ENCODE assay signal across 8 cellular contexts in genomic region chr2:35410431-35411061, GRCh38.
DNase-seq lines count a peak whose midpoint lies in the region; ATAC-seq and TF ChIP-seq lines count a peak whose summit lies in the region.

No MANE protein-coding gene starts in this region.

- peak overlapping the region; percentile 12 for H2AFZ ChIP-seq in parathyroid adenoma

- H3K9ac ChIP-seq in parathyroid adenoma: no peak overlapping the region

- ATAC-seq in natural killer cell: no peak
- ATAC-seq in natural killer cell treated with Interleukin-12 subunit alpha and Interleukin-12 subunit beta and Interleukin-15 and Interleukin-18, amount 100 ng/mL, for 72 hours: no peak

- no peaks in the 10 kb centered on the region for H3K27me3 Mint-ChIP-seq in natural killer cell (ENCODE audit: low read depth in 2 of 2)
- H3K27me3 Mint-ChIP-seq in natural killer cell treated with Interleukin-12 subunit alpha and Interleukin-12 subunit beta and Interleukin-15 and Interleukin-18, amount 100 ng/mL, for 72 hours: no peaks in the 10 kb centered on the region

- no peaks in the 10 kb centered on the region for H3K36me3 Mint-ChIP-seq in natural killer cell
- H3K36me3 Mint-ChIP-seq in natural killer cell treated with Interleukin-12 subunit alpha and Interleukin-12 subunit beta and Interleukin-15 and Interleukin-18, amount 100 ng/mL, for 72 hours: no peaks in the 10 kb centered on the region

- no peak overlapping the region for H3K4me3 Mint-ChIP-seq in natural killer cell
- H3K4me3 Mint-ChIP-seq in natural killer cell treated with Interleukin-12 subunit alpha and Interleukin-12 subunit beta and Interleukin-15 and Interleukin-18, amount 100 ng/mL, for 72 hours: no peak overlapping the region

- intact Hi-C loops in natural killer cell (cut with micrococcal nuclease): no loop called here

- no peak overlapping the region for H3K27ac Mint-ChIP-seq in natural killer cell
- no peak overlapping the region for H3K27ac Mint-ChIP-seq in natural killer cell treated with Interleukin-12 subunit alpha and Interleukin-12 subunit beta and Interleukin-15 and Interleukin-18, amount 100 ng/mL, for 72 hours

- peak; percentile 57 for TF ChIP-seq CTCF in natural killer cell (IDR thresholded peaks at IDR 0.05)
- peak; percentile 98 for TF ChIP-seq CTCF in NB4 (IDR thresholded peaks at IDR 0.05; ENCODE audit: low read depth, low read length)
- TF ChIP-seq CTCF in parathyroid adenoma (IDR thresholded peaks at IDR 0.05): peak; percentile 89

- no peaks in the 10 kb centered on the region for H3K9me3 Mint-ChIP-seq in natural killer cell
- peaks cover 2% of the 10 kb centered on the region for H3K9me3 Mint-ChIP-seq in natural killer cell treated with Interleukin-12 subunit alpha and Interleukin-12 subunit beta and Interleukin-15 and Interleukin-18, amount 100 ng/mL, for 72 hours

- CTCF ChIA-PET in HEK293T (lab: Yijun Ruan, JAX): interaction anchor here (0.6 to 1.3 kb wide), 5 partner anchors 8 to 438 kb away, joined by 3 to 4 read pairs (median 4); no protein-coding TSS in a partner anchor

- H3K27me3 ChIP-seq in parathyroid adenoma (ENCODE audit: control insufficient read depth, insufficient read depth, low read length): no peaks in the 10 kb centered on the region

- DNase-seq in natural killer cell (no peak), HEK293T (ENCODE audit: extremely low spot score) (peak; percentile 44), NB4 (ENCODE audit: low read depth) (peak; percentile 65), fibroblast of peridontal ligament (ENCODE audit: extremely low read depth) (peak; percentile 45), NCI-H2227 (lab: John Stamatoyannopoulos, UW; ENCODE audit: unreplicated experiment) (no peak)
- DNase-seq in natural killer cell treated with Interleukin-12 subunit alpha and Interleukin-12 subunit beta and Interleukin-15 and Interleukin-18, amount 100 ng/mL, for 72 hours (ENCODE audit: low spot score): no peak
- peak; percentile 49 to 58 for DNase-seq in activated CD4-positive, alpha-beta T cell treated with anti-CD3 and anti-CD28 coated beads, Interleukin-2, amount 50 U/mL, for 48 hours

- no peaks in the 10 kb centered on the region for H3K4me1 Mint-ChIP-seq in natural killer cell
- no peaks in the 10 kb centered on the region for H3K4me1 Mint-ChIP-seq in natural killer cell treated with Interleukin-12 subunit alpha and Interleukin-12 subunit beta and Interleukin-15 and Interleukin-18, amount 100 ng/mL, for 72 hours (ENCODE audit: low read depth in 2 of 2)

- H3K27ac ChIP-seq in parathyroid adenoma: no peak overlapping the region

- H3K79me2 ChIP-seq in parathyroid adenoma: no peaks in the 10 kb centered on the region

- no peaks in the 10 kb centered on the region for H3K36me3 ChIP-seq in parathyroid adenoma (ENCODE audit: control insufficient read depth, insufficient read depth, low read length)

- POLR2A ChIA-PET in HEK293T (lab: Yijun Ruan, JAX): no interaction called here

- H3K4me2 ChIP-seq in parathyroid adenoma (ENCODE audit: low read length): no peak overlapping the region

- H3K4me1 ChIP-seq in parathyroid adenoma: no peaks in the 10 kb centered on the region

- no peak for TF ChIP-seq POLR2A in NB4 (IDR thresholded peaks at IDR 0.05; ENCODE audit: extremely low read depth, insufficient read length)

- H3K9me3 ChIP-seq in parathyroid adenoma (ENCODE audit: control insufficient read depth, low read length): no peaks in the 10 kb centered on the region

- no peak overlapping the region for H3K4me3 ChIP-seq in NB4 (ENCODE audit: low read depth, low read length)
- H3K4me3 ChIP-seq in parathyroid adenoma (ENCODE audit: low read depth, low read length): no peak overlapping the region

TF ChIP-seq in HEK293T, 16 proteins besides CTCF, POLR2A, EP300 and RAD21:
- no peak for TF ChIP-seq SP1 (IDR thresholded peaks at IDR 0.05)
- no peak for TF ChIP-seq L3MBTL2 (conservative IDR thresholded peaks at IDR 0.05)
- TF ChIP-seq FOXA1 (IDR thresholded peaks at IDR 0.05): no peak
- TF ChIP-seq ELF4 (IDR thresholded peaks at IDR 0.05): no peak
- TF ChIP-seq ZNF384 (IDR thresholded peaks at IDR 0.05): no peak
- TF ChIP-seq, protein P1, sequence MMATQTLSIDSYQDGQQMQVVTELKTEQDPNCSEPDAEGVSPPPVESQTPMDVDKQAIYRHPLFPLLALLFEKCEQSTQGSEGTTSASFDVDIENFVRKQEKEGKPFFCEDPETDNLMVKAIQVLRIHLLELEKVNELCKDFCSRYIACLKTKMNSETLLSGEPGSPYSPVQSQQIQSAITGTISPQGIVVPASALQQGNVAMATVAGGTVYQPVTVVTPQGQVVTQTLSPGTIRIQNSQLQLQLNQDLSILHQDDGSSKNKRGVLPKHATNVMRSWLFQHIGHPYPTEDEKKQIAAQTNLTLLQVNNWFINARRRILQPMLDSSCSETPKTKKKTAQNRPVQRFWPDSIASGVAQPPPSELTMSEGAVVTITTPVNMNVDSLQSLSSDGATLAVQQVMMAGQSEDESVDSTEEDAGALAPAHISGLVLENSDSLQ (IDR thresholded peaks at IDR 0.05): no peak
- no peak for TF ChIP-seq HDGF (IDR thresholded peaks at IDR 0.05; ENCODE audit: borderline replicate concordance)
- no peak for TF ChIP-seq ARNT (IDR thresholded peaks at IDR 0.05)
- TF ChIP-seq LEF1 (IDR thresholded peaks at IDR 0.05; ENCODE audit: borderline replicate concordance): no peak
- no peak for TF ChIP-seq FOXM1 (IDR thresholded peaks at IDR 0.05; ENCODE audit: borderline replicate concordance)
- TF ChIP-seq TARDBP (IDR thresholded peaks at IDR 0.05): no peak
- TF ChIP-seq SUZ12 (IDR thresholded peaks at IDR 0.05): no peak
- TF ChIP-seq BHLHE40 (IDR thresholded peaks at IDR 0.05; ENCODE audit: borderline replicate concordance): no peak
- TF ChIP-seq NFRKB (IDR thresholded peaks at IDR 0.05): no peak

Comparison
In these comparisons a context has a peak if more than half of its experiments do, and no peak if none do; other contexts are left out.
1. DNase-seq: peak in HEK293T (single experiment), NB4 (single experiment), activated CD4-positive, alpha-beta T cell treated with anti-CD3 and anti-CD28 coated beads, Interleukin-2, amount 50 U/mL, for 48 hours (2 of 2) and fibroblast of peridontal ligament (single experiment); none in natural killer cell (single experiment), natural killer cell treated with Interleukin-12 subunit alpha and Interleukin-12 subunit beta and Interleukin-15 and Interleukin-18, amount 100 ng/mL, for 72 hours (single experiment) and NCI-H2227 (single experiment).
2. Peak in every context shown above with its lines, with median percentiles within 50 percentile points of each other: CTCF ChIP-seq.